ENCODE assay signal across 8 cellular contexts in the genomic region with DNA sequence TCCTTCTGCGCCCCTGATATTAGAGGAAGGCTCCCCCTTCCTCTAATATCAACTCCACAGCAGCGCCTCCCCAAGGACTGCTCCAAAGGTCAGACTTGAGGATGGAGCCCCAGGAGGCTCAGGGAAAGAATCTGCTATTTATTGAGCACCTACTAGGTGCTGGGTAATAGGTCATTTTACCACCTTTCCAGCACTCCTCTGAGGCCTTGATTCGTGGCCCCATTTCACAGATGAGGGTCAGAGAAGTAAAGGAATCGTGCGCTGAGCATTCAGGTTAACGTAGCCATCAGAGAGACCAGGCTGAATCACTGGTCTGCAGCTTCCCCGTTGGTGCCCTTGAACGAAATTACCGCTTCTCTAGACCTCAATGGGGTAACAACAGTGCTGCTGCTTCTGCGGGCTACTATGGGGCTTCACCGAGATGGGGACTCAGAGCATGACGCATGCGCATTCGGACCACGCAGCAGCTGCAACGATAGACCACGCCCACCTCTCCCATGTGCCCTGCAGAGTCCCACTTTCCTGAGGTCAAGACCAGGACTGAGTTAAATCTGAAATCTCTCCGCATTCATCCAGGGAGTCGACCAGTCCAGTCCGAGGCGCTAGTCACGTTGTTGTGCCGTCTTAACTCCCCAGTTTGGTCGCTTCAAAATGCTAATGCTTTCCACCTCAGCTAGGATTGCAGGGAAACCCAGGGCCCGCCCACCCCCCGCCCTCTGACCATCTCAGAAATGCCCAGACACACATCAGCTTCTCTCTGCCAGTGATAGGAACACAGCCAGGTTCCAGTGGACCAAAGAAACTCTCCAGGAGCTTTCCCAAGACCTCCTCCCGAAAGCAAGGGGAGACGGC. TPM values are rescaled to one million over a fixed set of nuclear protein-coding genes. Genes with fewer than 3 reads are reported as not detected.
DNase-seq lines count a peak whose midpoint lies in the region; ATAC-seq and TF ChIP-seq lines count a peak whose summit lies in the region.

No MANE protein-coding gene starts in this region.

- in situ Hi-C loops in Panc1 (cut with HindIII; ENCODE audit: low pct_unique_long_range_greater_than_20kb, low sequenced_read_pairs): no loop called here

- H3K27me3 Mint-ChIP-seq in T-cell: peaks cover 70 to 75% of the 10 kb centered on the region in 2 donors

- peaks cover 0 to 6% (median 3%) of the 10 kb centered on the region in 3 donors for H3K4me1 Mint-ChIP-seq in T-cell

- H3K27me3 ChIP-seq in Panc1 (ENCODE audit: control insufficient read depth, insufficient read depth, low read length) (peaks cover 2% of the 10 kb centered on the region; the same call in 1 of the 2 replicates), neuron (ENCODE audit: insufficient read depth, low read length) (peaks cover 6% of the 10 kb centered on the region), spleen (replicated peaks in 1 of 7) (peaks cover 0 to 83% (median 25%) of the 10 kb centered on the region in 7 donors)

- POLR2A ChIA-PET in Panc1 (lab: Charles Lee) (no interaction called here), T-cell (lab: Charles Lee) (no interaction called here)

- no peak overlapping the region for H3K27ac Mint-ChIP-seq in T-cell

- 28 to 54% (median 31%) methylated on average over 16 to 28 of the region's 28 CpGs for WGBS in spleen, 5 donors

- DNase-seq in ELR (ENCODE audit: low read depth) (peak; percentile 62), Panc1 (ENCODE audit: low read depth, low spot score) (no peak), fibroblast of the conjunctiva (ENCODE audit: low read depth) (peak; percentile 41), T-cell (no peak), spleen (no peak)

- H3K4me1 ChIP-seq in Panc1 (ENCODE audit: control insufficient read depth, insufficient read depth, low read length) (peaks cover 17% of the 10 kb centered on the region), neuron (ENCODE audit: insufficient read depth, low read length) (peaks cover 22% of the 10 kb centered on the region), spleen (peaks cover 0 to 22% (median 9%) of the 10 kb centered on the region in 6 donors)

- no peaks in the 10 kb centered on the region for H3K36me3 Mint-ChIP-seq in T-cell

- H3K36me3 ChIP-seq in Panc1 (ENCODE audit: control insufficient read depth, insufficient read depth, low read length): no peaks in the 10 kb centered on the region
- H3K36me3 ChIP-seq in neuron (ENCODE audit: insufficient read depth, low read length): no peaks in the 10 kb centered on the region
- H3K36me3 ChIP-seq in spleen: no peaks in the 10 kb centered on the region

- H3K27ac ChIP-seq in Panc1 (ENCODE audit: low read length) (no peak overlapping the region), spleen (no peak overlapping the region)

- H3K9me3 ChIP-seq in Panc1 (ENCODE audit: control insufficient read depth, insufficient read depth, low read depth, low read length) (no peaks in the 10 kb centered on the region), neuron (ENCODE audit: low read length) (no peaks in the 10 kb centered on the region), spleen (no peaks in the 10 kb centered on the region)

- H3K4me3 Mint-ChIP-seq in T-cell: no peak overlapping the region

- H3K9me3 Mint-ChIP-seq in T-cell: no peaks in the 10 kb centered on the region

- BruUV-seq in Panc1 (replicated peaks; lab: Mats Ljungman, UMichigan): no TSS peak

- no peak overlapping the region for H2AFZ ChIP-seq in neuron (ENCODE audit: low read depth, low read length)

- H3K4me3 ChIP-seq in Panc1 (ENCODE audit: low read depth in 2 of 2, low read length in 2 of 2) (peak overlapping the region in 1 of 2 experiments; percentile 30; a peak in 2 of 4 replicates), neuron (ENCODE audit: low read length) (peak overlapping the region; percentile 20), spleen (no peak overlapping the region)

- intact Hi-C loops in Panc1 (cut with micrococcal nuclease; ENCODE audit: unreplicated experiment): no loop called here
- intact Hi-C loops in spleen (cut with DNase I; ENCODE audit: low total_unique reads): no loop called here

- CTCF ChIA-PET in Panc1 (lab: Charles Lee) (interaction anchor here (1.6 kb wide), 1 partner anchor 8 kb away, joined by 3 read pairs; no protein-coding TSS in a partner anchor), T-cell (lab: Charles Lee) (no interaction called here)

- no peak for TF ChIP-seq POLR2A in spleen (IDR thresholded peaks at IDR 0.05)

- TF ChIP-seq CTCF in Panc1 (IDR thresholded peaks at IDR 0.05) (no peak), spleen (IDR thresholded peaks at IDR 0.05 in 8 of 11, conservative IDR thresholded peaks at IDR 0.05 in 3 of 11) (no peak)

- ATAC-seq in Panc1 (peak; percentile 81), T-cell (replicated peaks in 1 of 4) (no peak), GM19023 (IDR thresholded peaks at IDR 0.05; ENCODE audit: unreplicated experiment) (no peak), HG02970 (IDR thresholded peaks at IDR 0.05; ENCODE audit: low FRiP score, unreplicated experiment) (no peak)

RNA-seq across cellular contexts. Expression of gene CAMK2N1, which starts 12.9 kb away (rescaled TPM):
- total RNA-seq in Panc1 (2021; ENCODE audit: unreplicated experiment): 4.4 TPM
- 2.9 TPM for polyA plus RNA-seq in Panc1 (2012; ENCODE audit: insufficient read length)
- total RNA-seq in T-cell: 1 to 10 TPM; 2.5 to 7.9 (median 7.1) TPM
- 10 to 100 TPM in 5 of 7 donors, 1 to 10 TPM in 2; 6.7 to 17.2 (median 11.1) TPM for total RNA-seq in spleen
- 1 to 10 TPM; 3.6 to 4.9 (median 4.5) TPM for polyA plus RNA-seq in spleen

RNA-seq across cellular contexts. Expression of gene MUL1, which starts 34.9 kb away (rescaled TPM):
- total RNA-seq in Panc1 (2021; ENCODE audit: unreplicated experiment) (39.4 TPM), T-cell (10 to 100 TPM; 18.0 to 21.4 (median 20.8) TPM), spleen (10 to 100 TPM; 20.1 to 32.3 (median 25.0) TPM)
- 33.4 TPM for polyA plus RNA-seq in Panc1 (2012; ENCODE audit: insufficient read length)
- 1 to 10 TPM; 2.9 to 9.2 (median 7.3) TPM for polyA plus RNA-seq in spleen

Comparison
In these comparisons a context has a peak if more than half of its experiments do, and no peak if none do; other contexts are left out.
1. DNase-seq: peak in ELR (single experiment) and fibroblast of the conjunctiva (single experiment); none in Panc1 (single experiment), T-cell (0 of 34) and spleen (single experiment).